ENCODE assay signal across 18 cellular contexts in genomic region chr11:62069374-62069773, GRCh38. TPM values are rescaled to one million over a fixed set of nuclear protein-coding genes. Genes with fewer than 3 reads are reported as not detected.
A peak's percentile ranks its signal among the peaks of the same experiment; 100 is the strongest.
DNase-seq lines count a peak whose midpoint lies in the region; ATAC-seq and TF ChIP-seq lines count a peak whose summit lies in the region.
"Had no signal": no experiment of that assay in that cellular context is flagged by ENCODE, and none has a peak within 500 bp of the region (broad histone marks: within the 10 kb centered on the region; RNA-seq: fewer than 3 reads in every experiment).

No MANE protein-coding gene starts in this region.

- H3K4me1 ChIP-seq in stomach = no peaks in the 10 kb centered on the region
- H3K4me1 ChIP-seq: SJCRH30 had no signal

- ATAC-seq in stimulated activated naive CD8-positive, alpha-beta T cell treated with anti-CD3 and anti-CD28 coated beads, Interleukin-15, amount 100 ng/mL, for 72 hours = peak; percentile 61
- no peak for ATAC-seq in stimulated activated naive CD8-positive, alpha-beta T cell treated with anti-CD3 and anti-CD28 coated beads, Interleukin-15, Interleukin-2, amounts not matched to agents 100 U/mL and 50 U/mL, for 24 hours
- peak; percentile 85 for ATAC-seq in activated T-helper 17 cell treated with anti-CD3 and anti-CD28 coated beads, Interleukin-2, amount 50 U/mL, for 72 hours (replicated peaks)
- ATAC-seq: HCT116, Panc1 had no signal

- H3K9me3 ChIP-seq in stomach = no peaks in the 10 kb centered on the region
- H3K9me3 ChIP-seq: SJCRH30 had no signal

- no peaks in the 10 kb centered on the region for H3K36me3 ChIP-seq in stomach
- H3K36me3 ChIP-seq: SJCRH30 had no signal

- peaks cover 6% of the 10 kb centered on the region for H3K4me1 Mint-ChIP-seq in stimulated activated naive CD8-positive, alpha-beta T cell treated with anti-CD3 and anti-CD28 coated beads, Interleukin-15, amount 100 ng/mL, for 72 hours
- H3K4me1 Mint-ChIP-seq in activated T-helper 17 cell treated with anti-CD3 and anti-CD28 coated beads, Interleukin-2, amount 50 U/mL, for 72 hours = no peaks in the 10 kb centered on the region
- H3K4me1 Mint-ChIP-seq in nephron progenitor cell = peaks cover 30% of the 10 kb centered on the region
- H3K4me1 Mint-ChIP-seq: CD8-positive, alpha-beta memory T cell had no signal

- no peaks in the 10 kb centered on the region for H3K27me3 Mint-ChIP-seq in stimulated activated naive CD8-positive, alpha-beta T cell treated with anti-CD3 and anti-CD28 coated beads, Interleukin-15, amount 100 ng/mL, for 72 hours
- no peaks in the 10 kb centered on the region for H3K27me3 Mint-ChIP-seq in activated T-helper 17 cell treated with anti-CD3 and anti-CD28 coated beads, Interleukin-2, amount 50 U/mL, for 72 hours
- H3K27me3 Mint-ChIP-seq in nephron progenitor cell (ENCODE audit: low read depth, poor library complexity) = peaks cover 16% of the 10 kb centered on the region

- no peak for DNase-seq in stimulated activated naive CD8-positive, alpha-beta T cell treated with anti-CD3 and anti-CD28 coated beads, Interleukin-15, amount 100 ng/mL, for 72 hours
- DNase-seq in stimulated activated naive CD8-positive, alpha-beta T cell treated with anti-CD3 and anti-CD28 coated beads, Interleukin-15, Interleukin-2, amounts not matched to agents 100 U/mL and 50 U/mL, for 24 hours = no peak
- DNase-seq in nephron progenitor cell (no peak), foreskin fibroblast (no peak), caudate nucleus (lab: John Stamatoyannopoulos, UW) (no peak), stomach (no peak)
- DNase-seq: ACHN; C1 segment of cervical spinal cord; CD8-positive, alpha-beta memory T cell; DMS79 treated with DMSO at 0.1 percent for 48 hours; NCI-H1105; NCI-H2081; NCI-H2171 treated with DMSO at 0.1 percent for 48 hours; NCI-H446; SJCRH30 had no signal

- no peaks in the 10 kb centered on the region for H3K9me3 Mint-ChIP-seq in stimulated activated naive CD8-positive, alpha-beta T cell treated with anti-CD3 and anti-CD28 coated beads, Interleukin-15, amount 100 ng/mL, for 72 hours
- H3K9me3 Mint-ChIP-seq in activated T-helper 17 cell treated with anti-CD3 and anti-CD28 coated beads, Interleukin-2, amount 50 U/mL, for 72 hours = no peaks in the 10 kb centered on the region
- H3K9me3 Mint-ChIP-seq in nephron progenitor cell = peaks cover 7% of the 10 kb centered on the region
- H3K9me3 Mint-ChIP-seq: CD8-positive, alpha-beta memory T cell had no signal

- TF ChIP-seq EP300 in stomach (IDR thresholded peaks at IDR 0.05) = no peak

- H3K4me3 Mint-ChIP-seq in stimulated activated naive CD8-positive, alpha-beta T cell treated with anti-CD3 and anti-CD28 coated beads, Interleukin-15, amount 100 ng/mL, for 72 hours = no peak overlapping the region
- no peak overlapping the region for H3K4me3 Mint-ChIP-seq in activated T-helper 17 cell treated with anti-CD3 and anti-CD28 coated beads, Interleukin-2, amount 50 U/mL, for 72 hours
- H3K4me3 Mint-ChIP-seq in nephron progenitor cell = peak overlapping the region; percentile 60
- H3K4me3 Mint-ChIP-seq: CD8-positive, alpha-beta memory T cell had no signal

- no peak overlapping the region for H3K4me3 ChIP-seq in foreskin fibroblast (ENCODE audit: low read depth in 1 of 2, low read length in 2 of 2)
- H3K4me3 ChIP-seq in stomach = no peak overlapping the region
- H3K4me3 ChIP-seq: SJCRH30 had no signal

- 60 to 79% (median 69%) methylated on average over 8 of the region's 8 CpGs for WGBS in stomach, 5 donors

- no peaks in the 10 kb centered on the region for H3K36me3 Mint-ChIP-seq in activated T-helper 17 cell treated with anti-CD3 and anti-CD28 coated beads, Interleukin-2, amount 50 U/mL, for 72 hours (ENCODE audit: low read depth)
- no peaks in the 10 kb centered on the region for H3K36me3 Mint-ChIP-seq in nephron progenitor cell (ENCODE audit: low read depth)
- H3K36me3 Mint-ChIP-seq: CD8-positive, alpha-beta memory T cell had no signal

- no peak overlapping the region for H3K27ac Mint-ChIP-seq in stimulated activated naive CD8-positive, alpha-beta T cell treated with anti-CD3 and anti-CD28 coated beads, Interleukin-15, amount 100 ng/mL, for 72 hours
- H3K27ac Mint-ChIP-seq in activated T-helper 17 cell treated with anti-CD3 and anti-CD28 coated beads, Interleukin-2, amount 50 U/mL, for 72 hours = no peak overlapping the region
- H3K27ac Mint-ChIP-seq in nephron progenitor cell = peak overlapping the region; percentile 17

- TF ChIP-seq CTCF in nephron progenitor cell (IDR thresholded peaks at IDR 0.05) (no peak), foreskin fibroblast (IDR thresholded peaks at IDR 0.05; ENCODE audit: low read depth, low read length) (no peak), stomach (IDR thresholded peaks at IDR 0.05) (no peak)

- no peaks in the 10 kb centered on the region for H3K27me3 ChIP-seq in stomach
- H3K27me3 ChIP-seq: SJCRH30 had no signal

- no peak overlapping the region for H3K27ac ChIP-seq in caudate nucleus (ENCODE audit: low read depth, low read length)
- H3K27ac ChIP-seq in stomach = no peak overlapping the region
- H3K27ac ChIP-seq: SJCRH30 had no signal

- intact Hi-C loops in stomach (cut with DNase I; ENCODE audit: low total_unique reads) = loop anchor here (10.0 kb wide), 1 partner anchor 115 kb away; the partner anchor contains the start of gene BEST1

- TF ChIP-seq POLR2A in stomach (IDR thresholded peaks at IDR 0.05) = no peak

RNA-seq across cellular contexts. Expression of gene INCENP, which starts 54.4 kb away (rescaled TPM):
- total RNA-seq in activated T-helper 17 cell treated with anti-CD3 and anti-CD28 coated beads, Interleukin-2, amount 50 U/mL, for 72 hours = 100 to 1,000 TPM; 125 to 142 TPM
- 10 to 100 TPM in 3 of 5 donors, 1 to 10 TPM in 2; 4.1 to 32.1 (median 14.3) TPM for total RNA-seq in stomach
- 1 to 10 TPM; 2.6 to 5.6 (median 4.5) TPM for polyA plus RNA-seq in stomach
